1 cellular context compared by ENCODE assay signal in the genomic region with DNA sequence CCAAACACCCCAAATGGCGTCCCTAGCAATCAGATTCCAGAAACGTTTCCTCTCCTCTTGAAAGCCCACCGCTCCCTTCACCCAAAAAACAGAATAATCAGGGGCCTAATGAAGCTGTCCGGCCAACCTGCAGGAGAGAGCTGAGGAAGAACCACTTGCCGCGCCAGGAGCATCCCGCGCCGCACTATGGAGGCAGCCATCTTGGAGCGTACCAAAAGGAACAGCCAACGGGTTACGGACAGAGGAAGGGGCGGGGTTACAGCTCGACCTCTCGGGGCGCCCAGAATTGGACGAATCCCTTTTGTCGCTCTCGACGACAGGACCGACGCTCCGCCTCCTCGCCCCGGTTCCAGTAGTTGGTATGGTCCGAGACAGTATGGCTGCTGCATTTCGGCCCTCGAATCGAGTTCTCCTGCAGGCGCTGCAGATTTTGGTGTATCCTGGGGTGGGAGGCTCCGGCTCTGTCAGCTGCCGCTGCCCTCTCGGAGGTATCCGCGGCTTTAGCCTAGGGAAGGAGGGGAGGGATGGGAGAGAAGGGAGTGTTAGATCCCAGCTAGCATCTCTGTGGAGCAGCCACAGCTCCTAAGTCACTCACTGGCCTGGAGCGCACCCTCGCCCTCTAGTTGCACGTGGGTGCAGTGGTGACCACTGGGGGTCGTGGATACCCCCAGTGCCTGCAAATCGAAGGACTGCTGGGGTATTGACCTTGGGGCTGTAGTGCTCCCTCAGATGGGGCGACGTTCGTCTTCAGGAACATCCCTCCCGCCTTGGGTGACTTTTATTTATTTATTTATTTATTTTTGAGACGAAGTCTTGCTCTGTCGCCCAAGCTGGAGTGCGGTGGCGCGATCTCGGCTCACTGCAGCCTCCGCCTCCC.
TF ChIP-seq lines count a peak whose summit lies in the region.

A gene (minus strand): TSS at position 219 of the 877 bp plus-strand sequence. CDS start 19 bp downstream, at position 200.
A gene with protein sequence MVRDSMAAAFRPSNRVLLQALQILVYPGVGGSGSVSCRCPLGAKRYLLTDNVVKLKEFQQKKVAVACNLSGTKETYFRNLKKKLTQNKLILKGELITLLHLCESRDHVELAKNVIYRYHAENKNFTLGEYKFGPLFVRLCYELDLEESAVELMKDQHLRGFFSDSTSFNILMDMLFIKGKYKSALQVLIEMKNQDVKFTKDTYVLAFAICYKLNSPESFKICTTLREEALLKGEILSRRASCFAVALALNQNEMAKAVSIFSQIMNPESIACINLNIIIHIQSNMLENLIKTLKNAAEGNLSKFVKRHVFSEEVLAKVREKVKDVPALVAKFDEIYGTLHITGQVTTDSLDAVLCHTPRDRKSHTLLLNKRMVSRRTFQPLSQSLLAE (plus strand): TSS at position 352 of the 877 bp plus-strand sequence. CDS start 10 bp downstream, at position 362.

TF ChIP-seq in H1, 55 proteins besides CTCF, POLR2A, EP300 and RAD21 (continued from another document):
- TF ChIP-seq TCF12 (IDR thresholded peaks at IDR 0.05; ENCODE audit: low read depth, low read length) (no peak), GABPA (IDR thresholded peaks at IDR 0.05; ENCODE audit: borderline replicate concordance, insufficient read depth, low read length) (no peak), RXRA (IDR thresholded peaks at IDR 0.05; ENCODE audit: insufficient read depth, low read depth, low read length) (no peak), NANOG (IDR thresholded peaks at IDR 0.05; ENCODE audit: insufficient read depth, low read depth, low read length, poor library complexity, severe bottlenecking) (no peak), KDM1A (IDR thresholded peaks at IDR 0.05; ENCODE audit: borderline replicate concordance, low read length) (no peak), NRF1 (IDR thresholded peaks at IDR 0.05; ENCODE audit: low read depth, low read length) (no peak)
